Comparison of ENCODE assay signal across 8 cellular contexts in genomic region chr9:89178162-89179120, GRCh38. TPM values are rescaled to one million over a fixed set of nuclear protein-coding genes. Genes with fewer than 3 reads are reported as not detected.
A peak's percentile ranks its signal among the peaks of the same experiment; 100 is the strongest.
DNase-seq lines count a peak whose midpoint lies in the region; ATAC-seq and TF ChIP-seq lines count a peak whose summit lies in the region.

SHC3 (minus strand) TSS chr9:89178818; CDS start chr9:89178460, 358 bp downstream.

- no peak for TF ChIP-seq CTCF in AG10803 (conservative IDR thresholded peaks at IDR 0.05; ENCODE audit: low read length)
- no peak for TF ChIP-seq CTCF in GM13977 (IDR thresholded peaks at IDR 0.05; ENCODE audit: extremely low read depth, insufficient read depth, missing control alignments)

- no peak for ATAC-seq in naive thymus-derived CD4-positive, alpha-beta T cell
- ATAC-seq in GM21447 (IDR thresholded peaks at IDR 0.05; ENCODE audit: unreplicated experiment) (no peak), GM18502 (IDR thresholded peaks at IDR 0.05; ENCODE audit: poor library complexity, unreplicated experiment) (no peak)

- H3K9me3 ChIP-seq in duodenal mucosa (ENCODE audit: control insufficient read depth in 1 of 2, low read length in 2 of 2): no peaks in the 10 kb centered on the region
- no peaks in the 10 kb centered on the region for H3K9me3 ChIP-seq in naive thymus-derived CD4-positive, alpha-beta T cell (ENCODE audit: control insufficient read depth in 2 of 3, low read length in 3 of 3)

- no peak within 1 kb of the TSS for H3K27ac Mint-ChIP-seq in naive thymus-derived CD4-positive, alpha-beta T cell

- peaks cover 0 to 4% (median 0%) of the 10 kb centered on the region in 11 donors for H3K9me3 Mint-ChIP-seq in naive thymus-derived CD4-positive, alpha-beta T cell

- peaks cover 7 to 27% (median 19%) of the 10 kb centered on the region in 7 donors for H3K4me1 Mint-ChIP-seq in naive thymus-derived CD4-positive, alpha-beta T cell

- POLR2A ChIA-PET in naive thymus-derived CD4-positive, alpha-beta T cell (lab: Charles Lee): no interaction called here

- H3K4me3 ChIP-seq in AG10803 (ENCODE audit: low read length) (peak within 1 kb of the TSS; percentile 59), duodenal mucosa (ENCODE audit: low read depth in 1 of 2, low read length in 2 of 2) (peak within 1 kb of the TSS; percentile 68 to 71)
- peak within 1 kb of the TSS; percentile 35 for H3K4me3 ChIP-seq in naive thymus-derived CD4-positive, alpha-beta T cell (ENCODE audit: low read length)

- peaks cover 27% of the 10 kb centered on the region in 2 donors for H3K4me1 ChIP-seq in duodenal mucosa (ENCODE audit: control insufficient read depth in 1 of 2, insufficient read depth in 2 of 2, low read length in 2 of 2)
- peaks cover 0 to 12% of the 10 kb centered on the region in 2 donors for H3K4me1 ChIP-seq in naive thymus-derived CD4-positive, alpha-beta T cell (ENCODE audit: control insufficient read depth in 2 of 2, insufficient read depth in 2 of 2, low read length in 2 of 2)

- H3K27me3 Mint-ChIP-seq in naive thymus-derived CD4-positive, alpha-beta T cell: peaks cover 49 to 71% (median 69%) of the 10 kb centered on the region in 5 donors

- in situ Hi-C loops in GM13977 (cut with MboI; ENCODE audit: low pct_unique_long_range_greater_than_20kb, low sequenced_read_pairs, unreplicated experiment): no loop called here

- H3K27me3 ChIP-seq in duodenal mucosa (ENCODE audit: control insufficient read depth in 1 of 2, insufficient read depth in 2 of 2, low read length in 2 of 2): peaks cover 28 to 29% of the 10 kb centered on the region in 2 donors
- peaks cover 3 to 6% of the 10 kb centered on the region in 2 donors for H3K27me3 ChIP-seq in naive thymus-derived CD4-positive, alpha-beta T cell (ENCODE audit: control insufficient read depth in 2 of 2, insufficient read depth in 2 of 2, low read length in 2 of 2)

- peaks cover 0 to 7% (median 2%) of the 10 kb centered on the region in 5 donors for H3K36me3 Mint-ChIP-seq in naive thymus-derived CD4-positive, alpha-beta T cell

- CTCF ChIA-PET in naive thymus-derived CD4-positive, alpha-beta T cell (lab: Charles Lee): no interaction called here

- peak within 1 kb of the TSS in 9 of 10 donors; percentile 12 to 83 (median 58) for H3K4me3 Mint-ChIP-seq in naive thymus-derived CD4-positive, alpha-beta T cell

- H3K9ac ChIP-seq in duodenal mucosa (ENCODE audit: low read depth in 1 of 2, low read length in 2 of 2): peak within 1 kb of the TSS; percentile 49 to 57

- peak within 1 kb of the TSS; percentile 34 for H3K27ac ChIP-seq in duodenal mucosa (ENCODE audit: low read depth, low read length)
- no peak within 1 kb of the TSS for H3K27ac ChIP-seq in naive thymus-derived CD4-positive, alpha-beta T cell (ENCODE audit: low read depth, low read length)

- intact Hi-C loops in naive thymus-derived CD4-positive, alpha-beta T cell (cut with micrococcal nuclease): loop anchor here in 1 of 2 donors (5.0 kb wide), 1 partner anchor 99 kb away; no protein-coding TSS in a partner anchor

- H3K36me3 ChIP-seq in duodenal mucosa (ENCODE audit: control insufficient read depth in 1 of 2, insufficient read depth in 2 of 2, low read length in 2 of 2): no peaks in the 10 kb centered on the region
- H3K36me3 ChIP-seq in naive thymus-derived CD4-positive, alpha-beta T cell (ENCODE audit: control insufficient read depth in 2 of 3, insufficient read depth in 3 of 3, low read length in 3 of 3): no peaks in the 10 kb centered on the region

- peak; percentile 15 for DNase-seq in AG10803 (ENCODE audit: low read depth)
- peak; percentile 35 for DNase-seq in M059J (ENCODE audit: low read depth)
- no peak for DNase-seq in naive thymus-derived CD4-positive, alpha-beta T cell
- no peak for DNase-seq in NCI-H2029 treated with DMSO at 0.1 percent for 48 hours (lab: John Stamatoyannopoulos, UW)
- DNase-seq in GM13977 (ENCODE audit: low spot score): no peak

RNA-seq across cellular contexts. Expression of gene SHC3, which starts in this region (rescaled TPM):
- total RNA-seq in M059J (2014; rRNA removed; shearing (Covaris generic)): 1.2 and 3.2 TPM in 2 replicates
- total RNA-seq in naive thymus-derived CD4-positive, alpha-beta T cell: under 1 TPM in 4 of 5 experiments, not detected in 1; 0.02 to 0.11 (median 0.07) TPM
- polyA plus RNA-seq in naive thymus-derived CD4-positive, alpha-beta T cell: not detected

Comparison
In these comparisons a context has a peak if more than half of its experiments do, and no peak if none do; other contexts are left out.
1. DNase-seq: peak in AG10803 (single experiment) and M059J (single experiment); none in naive thymus-derived CD4-positive, alpha-beta T cell (0 of 9), NCI-H2029 treated with DMSO at 0.1 percent for 48 hours (single experiment) and GM13977 (single experiment).
2. Peak in every context shown above with its lines, with median percentiles within 50 percentile points of each other: H3K4me3 ChIP-seq.